ENCODE assay signal across 9 cellular contexts in the genomic region with DNA sequence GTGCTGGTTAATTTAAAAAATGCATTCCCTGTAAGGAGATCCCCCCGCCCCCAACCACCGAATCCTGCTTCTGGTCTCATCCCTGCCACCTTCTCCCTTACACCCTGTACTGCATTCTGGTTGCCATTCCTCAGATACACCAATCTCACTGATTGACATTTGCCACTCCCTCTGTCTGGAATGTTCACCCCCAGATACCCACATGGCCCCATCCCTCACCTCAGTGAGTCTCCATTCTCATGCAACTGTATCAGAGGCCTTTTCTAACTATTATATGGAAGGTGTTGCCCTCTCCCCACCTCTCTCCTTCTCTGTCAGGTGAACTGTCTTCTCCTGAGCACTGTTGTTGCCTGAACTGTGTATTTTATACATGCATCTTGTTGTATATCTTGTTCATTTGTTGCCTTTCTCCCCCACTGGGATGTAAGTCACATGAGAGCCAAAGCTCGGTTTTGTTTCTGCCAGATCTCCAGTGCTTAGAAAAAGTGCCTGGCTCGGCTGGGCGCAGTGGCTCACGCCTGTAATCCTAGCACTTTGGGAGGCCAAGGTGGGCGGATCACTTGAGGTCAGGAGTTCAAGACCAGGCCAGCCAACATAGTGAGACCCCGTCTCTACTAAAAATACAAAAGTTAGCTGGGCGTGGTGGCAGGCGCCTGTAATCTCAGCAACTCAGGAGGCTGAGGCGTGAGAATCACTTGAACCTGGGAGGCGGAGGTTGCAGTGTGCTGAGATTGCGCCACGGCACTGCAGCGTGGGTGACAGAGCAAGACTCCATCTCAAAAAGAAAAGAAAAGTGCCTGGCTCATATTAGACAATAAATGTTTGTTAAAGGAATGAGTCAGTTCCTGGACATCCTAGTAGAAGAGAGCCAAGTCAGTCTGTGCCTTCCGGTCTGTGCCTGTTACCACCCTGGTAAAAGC.
DNase-seq lines count a peak whose midpoint lies in the region; ATAC-seq and TF ChIP-seq lines count a peak whose summit lies in the region.
"Had no signal": no experiment of that assay in that cellular context is flagged by ENCODE, and none has a peak within 500 bp of the region (broad histone marks: within the 10 kb centered on the region; RNA-seq: fewer than 3 reads in every experiment).

No MANE protein-coding gene starts in this region.

- H3K4me1 Mint-ChIP-seq in stimulated activated naive CD8-positive, alpha-beta T cell treated with anti-CD3 and anti-CD28 coated beads, Interleukin-15, Interleukin-2, amounts not matched to agents 100 ng/mL and 50 ng/mL, for 24 hours (ENCODE audit: low read depth), result peaks cover 91% of the 10 kb centered on the region
- peaks cover 84% of the 10 kb centered on the region for H3K4me1 Mint-ChIP-seq in brain

- intact Hi-C loops in ovary (cut with DNase I), result no loop called here

- H3K4me3 Mint-ChIP-seq in stimulated activated naive CD8-positive, alpha-beta T cell treated with anti-CD3 and anti-CD28 coated beads, Interleukin-15, Interleukin-2, amounts not matched to agents 100 ng/mL and 50 ng/mL, for 24 hours, result peak overlapping the region; percentile 24
- H3K4me3 Mint-ChIP-seq in brain, result no peak overlapping the region

- no peak overlapping the region for H3K27ac ChIP-seq in ovary

- ATAC-seq in stimulated activated naive CD8-positive, alpha-beta T cell treated with anti-CD3 and anti-CD28 coated beads, Interleukin-15, Interleukin-2, amounts not matched to agents 100 U/mL and 50 U/mL, for 24 hours, result no peak
- ATAC-seq in left lobe of liver (peak; percentile 30), GM21515 (IDR thresholded peaks at IDR 0.05; ENCODE audit: unreplicated experiment) (no peak)

- peaks cover 1% of the 10 kb centered on the region for H3K4me1 ChIP-seq in ovary (ENCODE audit: insufficient read depth)

- no peak for TF ChIP-seq POLR2A in ovary (IDR thresholded peaks at IDR 0.05)

- TF ChIP-seq CTCF in brain (conservative IDR thresholded peaks at IDR 0.05) (no peak), ovary (IDR thresholded peaks at IDR 0.05) (no peak)

- H3K27me3 Mint-ChIP-seq in stimulated activated naive CD8-positive, alpha-beta T cell treated with anti-CD3 and anti-CD28 coated beads, Interleukin-15, Interleukin-2, amounts not matched to agents 100 ng/mL and 50 ng/mL, for 24 hours, result no peaks in the 10 kb centered on the region
- no peaks in the 10 kb centered on the region for H3K27me3 Mint-ChIP-seq in brain

- H3K27ac Mint-ChIP-seq in stimulated activated naive CD8-positive, alpha-beta T cell treated with anti-CD3 and anti-CD28 coated beads, Interleukin-15, Interleukin-2, amounts not matched to agents 100 ng/mL and 50 ng/mL, for 24 hours, result peak overlapping the region; percentile 89
- peak overlapping the region in 4 of 5 experiments; percentile 20 to 84 (median 76) for H3K27ac Mint-ChIP-seq in brain

- DNase-seq in stimulated activated naive CD8-positive, alpha-beta T cell treated with anti-CD3 and anti-CD28 coated beads, Interleukin-15, Interleukin-2, amounts not matched to agents 100 U/mL and 50 U/mL, for 24 hours, result no peak
- DNase-seq in left lobe of liver (ENCODE audit: low spot score) (no peak), ovary (no peak), NCI-H748 (lab: John Stamatoyannopoulos, UW; ENCODE audit: unreplicated experiment) (no peak), activated gamma-delta T cell (lab: John Stamatoyannopoulos, UW) (no peak)
- DNase-seq: amniotic stem cell had no signal

- H3K9me3 Mint-ChIP-seq in stimulated activated naive CD8-positive, alpha-beta T cell treated with anti-CD3 and anti-CD28 coated beads, Interleukin-15, Interleukin-2, amounts not matched to agents 100 ng/mL and 50 ng/mL, for 24 hours, result no peaks in the 10 kb centered on the region
- H3K9me3 Mint-ChIP-seq in brain, result no peaks in the 10 kb centered on the region

- WGBS in ovary, 3 donors, result 55 to 67% (median 67%) methylated on average over 16 of the region's 16 CpGs

- H3K9me3 ChIP-seq in ovary, result no peaks in the 10 kb centered on the region

- H3K27me3 ChIP-seq in ovary, result no peaks in the 10 kb centered on the region

- H3K4me3 ChIP-seq in ovary, result no peak overlapping the region

- H3K36me3 Mint-ChIP-seq in stimulated activated naive CD8-positive, alpha-beta T cell treated with anti-CD3 and anti-CD28 coated beads, Interleukin-15, Interleukin-2, amounts not matched to agents 100 ng/mL and 50 ng/mL, for 24 hours (ENCODE audit: low read depth), result peaks cover 9% of the 10 kb centered on the region
- peaks cover 56% of the 10 kb centered on the region for H3K36me3 Mint-ChIP-seq in brain

- no peaks in the 10 kb centered on the region for H3K36me3 ChIP-seq in ovary

- no peak for TF ChIP-seq EP300 in ovary (IDR thresholded peaks at IDR 0.05)
